In the genomic region with DNA sequence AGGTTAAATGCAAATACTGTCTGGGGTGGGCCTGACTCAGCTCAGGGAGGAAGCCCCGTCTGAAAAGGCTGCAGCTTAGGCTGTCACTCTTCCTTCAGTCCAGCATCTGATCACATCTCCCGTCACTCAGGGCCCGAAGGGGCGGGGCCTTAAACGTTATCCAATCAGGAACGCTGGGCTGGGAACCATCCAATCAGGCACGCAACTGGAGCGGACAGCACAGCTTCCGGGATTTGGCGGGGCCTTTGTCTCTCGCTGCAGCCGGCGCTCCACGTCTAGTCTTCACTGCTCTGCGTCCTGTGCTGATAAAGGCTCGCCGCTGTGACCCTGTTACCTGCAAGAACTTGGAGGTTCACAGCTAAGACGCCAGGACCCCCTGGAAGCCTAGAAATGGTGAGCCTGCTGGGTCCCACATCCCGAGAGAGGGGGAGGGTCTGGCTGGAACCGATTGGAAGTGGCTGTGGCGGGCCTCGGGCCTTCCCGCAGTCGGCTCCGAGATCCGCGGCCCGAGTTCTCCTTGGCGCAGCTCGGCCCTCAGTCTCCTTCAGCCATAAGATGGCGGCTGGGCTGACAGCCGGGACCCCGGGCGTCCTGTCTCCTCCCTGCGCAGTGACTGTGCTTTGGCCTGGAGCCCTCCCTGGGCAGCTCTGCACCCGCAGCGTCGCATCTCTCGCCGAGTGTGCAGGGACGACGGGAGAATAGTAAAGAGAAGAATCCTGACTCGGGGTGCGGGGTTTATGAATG, we compare ENCODE assay signal across 1 cellular context.
TF ChIP-seq lines count a peak whose summit lies in the region.

Gene ZNF92, plus strand, starts transcription at position 248 of the 744 bp plus-strand sequence. Its CDS starts 143 bp downstream, at position 391.

TF ChIP-seq in HepG2, 621 proteins besides CTCF, POLR2A, EP300 and RAD21 (continued from another document and continues in another):
- TF ChIP-seq DRAP1 (CRISPR knock-in tag; IDR thresholded peaks at IDR 0.05): peak; percentile 91
- TF ChIP-seq ZNF343 (CRISPR knock-in tag; IDR thresholded peaks at IDR 0.05): peak; percentile 87; the same call in 1 of the 2 replicates
- no peak for TF ChIP-seq FOXM1 (CRISPR knock-in tag; IDR thresholded peaks at IDR 0.05)
- peak; percentile 74 for TF ChIP-seq RBFOX2 (IDR thresholded peaks at IDR 0.05; ENCODE audit: low read depth, low read length)
- TF ChIP-seq NAIF1 (CRISPR knock-in tag; IDR thresholded peaks at IDR 0.05; ENCODE audit: borderline replicate concordance): no peak
- TF ChIP-seq KDM2A (CRISPR knock-in tag; IDR thresholded peaks at IDR 0.05; ENCODE audit: borderline replicate concordance, low read depth): peak; percentile 52; the same call in 1 of the 2 replicates
- TF ChIP-seq, protein P1, sequence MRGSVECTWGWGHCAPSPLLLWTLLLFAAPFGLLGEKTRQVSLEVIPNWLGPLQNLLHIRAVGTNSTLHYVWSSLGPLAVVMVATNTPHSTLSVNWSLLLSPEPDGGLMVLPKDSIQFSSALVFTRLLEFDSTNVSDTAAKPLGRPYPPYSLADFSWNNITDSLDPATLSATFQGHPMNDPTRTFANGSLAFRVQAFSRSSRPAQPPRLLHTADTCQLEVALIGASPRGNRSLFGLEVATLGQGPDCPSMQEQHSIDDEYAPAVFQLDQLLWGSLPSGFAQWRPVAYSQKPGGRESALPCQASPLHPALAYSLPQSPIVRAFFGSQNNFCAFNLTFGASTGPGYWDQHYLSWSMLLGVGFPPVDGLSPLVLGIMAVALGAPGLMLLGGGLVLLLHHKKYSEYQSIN (CRISPR knock-in tag; IDR thresholded peaks at IDR 0.05; ENCODE audit: borderline replicate concordance): no peak
- TF ChIP-seq TRAFD1 (CRISPR knock-in tag; IDR thresholded peaks at IDR 0.05; ENCODE audit: borderline replicate concordance): no peak
- TF ChIP-seq ZMYM3 (CRISPR knock-in tag; IDR thresholded peaks at IDR 0.05): no peak
- TF ChIP-seq POLR2G (IDR thresholded peaks at IDR 0.05; ENCODE audit: low read depth, low read length): peak; percentile 95
- TF ChIP-seq ARID4A (CRISPR knock-in tag; IDR thresholded peaks at IDR 0.05; ENCODE audit: borderline replicate concordance): peak; percentile 98
- no peak for TF ChIP-seq THYN1 (CRISPR knock-in tag; IDR thresholded peaks at IDR 0.05; ENCODE audit: borderline replicate concordance, low read depth)
- peak; percentile 63; the same call in 1 of the 2 replicates for TF ChIP-seq ZNF605 (CRISPR knock-in tag; IDR thresholded peaks at IDR 0.05)
- TF ChIP-seq, protein P2, sequence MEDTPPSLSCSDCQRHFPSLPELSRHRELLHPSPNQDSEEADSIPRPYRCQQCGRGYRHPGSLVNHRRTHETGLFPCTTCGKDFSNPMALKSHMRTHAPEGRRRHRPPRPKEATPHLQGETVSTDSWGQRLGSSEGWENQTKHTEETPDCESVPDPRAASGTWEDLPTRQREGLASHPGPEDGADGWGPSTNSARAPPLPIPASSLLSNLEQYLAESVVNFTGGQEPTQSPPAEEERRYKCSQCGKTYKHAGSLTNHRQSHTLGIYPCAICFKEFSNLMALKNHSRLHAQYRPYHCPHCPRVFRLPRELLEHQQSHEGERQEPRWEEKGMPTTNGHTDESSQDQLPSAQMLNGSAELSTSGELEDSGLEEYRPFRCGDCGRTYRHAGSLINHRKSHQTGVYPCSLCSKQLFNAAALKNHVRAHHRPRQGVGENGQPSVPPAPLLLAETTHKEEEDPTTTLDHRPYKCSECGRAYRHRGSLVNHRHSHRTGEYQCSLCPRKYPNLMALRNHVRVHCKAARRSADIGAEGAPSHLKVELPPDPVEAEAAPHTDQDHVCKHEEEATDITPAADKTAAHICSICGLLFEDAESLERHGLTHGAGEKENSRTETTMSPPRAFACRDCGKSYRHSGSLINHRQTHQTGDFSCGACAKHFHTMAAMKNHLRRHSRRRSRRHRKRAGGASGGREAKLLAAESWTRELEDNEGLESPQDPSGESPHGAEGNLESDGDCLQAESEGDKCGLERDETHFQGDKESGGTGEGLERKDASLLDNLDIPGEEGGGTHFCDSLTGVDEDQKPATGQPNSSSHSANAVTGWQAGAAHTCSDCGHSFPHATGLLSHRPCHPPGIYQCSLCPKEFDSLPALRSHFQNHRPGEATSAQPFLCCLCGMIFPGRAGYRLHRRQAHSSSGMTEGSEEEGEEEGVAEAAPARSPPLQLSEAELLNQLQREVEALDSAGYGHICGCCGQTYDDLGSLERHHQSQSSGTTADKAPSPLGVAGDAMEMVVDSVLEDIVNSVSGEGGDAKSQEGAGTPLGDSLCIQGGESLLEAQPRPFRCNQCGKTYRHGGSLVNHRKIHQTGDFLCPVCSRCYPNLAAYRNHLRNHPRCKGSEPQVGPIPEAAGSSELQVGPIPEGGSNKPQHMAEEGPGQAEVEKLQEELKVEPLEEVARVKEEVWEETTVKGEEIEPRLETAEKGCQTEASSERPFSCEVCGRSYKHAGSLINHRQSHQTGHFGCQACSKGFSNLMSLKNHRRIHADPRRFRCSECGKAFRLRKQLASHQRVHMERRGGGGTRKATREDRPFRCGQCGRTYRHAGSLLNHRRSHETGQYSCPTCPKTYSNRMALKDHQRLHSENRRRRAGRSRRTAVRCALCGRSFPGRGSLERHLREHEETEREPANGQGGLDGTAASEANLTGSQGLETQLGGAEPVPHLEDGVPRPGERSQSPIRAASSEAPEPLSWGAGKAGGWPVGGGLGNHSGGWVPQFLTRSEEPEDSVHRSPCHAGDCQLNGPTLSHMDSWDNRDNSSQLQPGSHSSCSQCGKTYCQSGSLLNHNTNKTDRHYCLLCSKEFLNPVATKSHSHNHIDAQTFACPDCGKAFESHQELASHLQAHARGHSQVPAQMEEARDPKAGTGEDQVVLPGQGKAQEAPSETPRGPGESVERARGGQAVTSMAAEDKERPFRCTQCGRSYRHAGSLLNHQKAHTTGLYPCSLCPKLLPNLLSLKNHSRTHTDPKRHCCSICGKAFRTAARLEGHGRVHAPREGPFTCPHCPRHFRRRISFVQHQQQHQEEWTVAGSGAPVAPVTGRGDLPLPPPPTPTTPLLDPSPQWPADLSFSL (CRISPR knock-in tag; IDR thresholded peaks at IDR 0.05): no peak
- peak; percentile 59 for TF ChIP-seq HNRNPLL (IDR thresholded peaks at IDR 0.05; ENCODE audit: low read depth, low read length, poor library complexity, severe bottlenecking)
- peak; percentile 94 for TF ChIP-seq ZNF292 (CRISPR knock-in tag; IDR thresholded peaks at IDR 0.05; ENCODE audit: borderline replicate concordance, low read depth)
- TF ChIP-seq TEF (CRISPR knock-in tag; IDR thresholded peaks at IDR 0.05): no peak
- TF ChIP-seq, protein P3, sequence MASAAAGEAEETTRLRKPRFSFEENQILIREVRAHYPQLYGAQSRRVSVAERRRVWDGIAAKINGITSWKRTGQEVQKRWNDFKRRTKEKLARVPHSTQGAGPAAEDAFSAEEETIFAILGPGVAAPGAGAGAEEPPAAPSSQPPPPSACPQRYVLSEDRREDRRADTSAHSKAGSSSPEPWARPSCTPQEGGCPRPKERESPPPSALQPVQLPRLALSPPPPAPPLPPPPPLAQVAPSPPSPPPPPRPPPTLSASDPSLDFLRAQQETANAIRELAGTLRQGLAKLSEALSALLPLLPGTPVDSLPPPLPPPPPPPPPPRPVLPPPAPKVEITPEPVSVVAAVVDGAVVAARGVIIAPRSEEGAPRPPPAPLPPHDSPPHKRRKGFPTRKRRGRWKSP (CRISPR knock-in tag; IDR thresholded peaks at IDR 0.05): peak; percentile 58; the same call in 1 of the 2 replicates
- TF ChIP-seq ZNF652 (CRISPR knock-in tag; IDR thresholded peaks at IDR 0.05; ENCODE audit: borderline replicate concordance, low read depth): no peak
- no peak for TF ChIP-seq ZNF124 (CRISPR knock-in tag; IDR thresholded peaks at IDR 0.05)
- TF ChIP-seq PREB (CRISPR knock-in tag; IDR thresholded peaks at IDR 0.05): no peak
- peak; percentile 83; the same call in 1 of the 2 replicates for TF ChIP-seq ZNF350 (CRISPR knock-in tag; IDR thresholded peaks at IDR 0.05; ENCODE audit: borderline replicate concordance, low read depth)
- TF ChIP-seq EED (CRISPR knock-in tag; IDR thresholded peaks at IDR 0.05): peak; percentile 86; the same call in 1 of the 2 replicates
- TF ChIP-seq MEIS1 (CRISPR knock-in tag; IDR thresholded peaks at IDR 0.05; ENCODE audit: borderline replicate concordance): peak; percentile 87
- TF ChIP-seq PAWR (CRISPR knock-in tag; IDR thresholded peaks at IDR 0.05; ENCODE audit: borderline replicate concordance): no peak
- no peak for TF ChIP-seq ATM (IDR thresholded peaks at IDR 0.05; ENCODE audit: borderline replicate concordance)
- TF ChIP-seq HNRNPH1 (optimal IDR thresholded peaks at IDR 0.05; ENCODE audit: low read depth, low read length): no peak
- TF ChIP-seq, protein P4, sequence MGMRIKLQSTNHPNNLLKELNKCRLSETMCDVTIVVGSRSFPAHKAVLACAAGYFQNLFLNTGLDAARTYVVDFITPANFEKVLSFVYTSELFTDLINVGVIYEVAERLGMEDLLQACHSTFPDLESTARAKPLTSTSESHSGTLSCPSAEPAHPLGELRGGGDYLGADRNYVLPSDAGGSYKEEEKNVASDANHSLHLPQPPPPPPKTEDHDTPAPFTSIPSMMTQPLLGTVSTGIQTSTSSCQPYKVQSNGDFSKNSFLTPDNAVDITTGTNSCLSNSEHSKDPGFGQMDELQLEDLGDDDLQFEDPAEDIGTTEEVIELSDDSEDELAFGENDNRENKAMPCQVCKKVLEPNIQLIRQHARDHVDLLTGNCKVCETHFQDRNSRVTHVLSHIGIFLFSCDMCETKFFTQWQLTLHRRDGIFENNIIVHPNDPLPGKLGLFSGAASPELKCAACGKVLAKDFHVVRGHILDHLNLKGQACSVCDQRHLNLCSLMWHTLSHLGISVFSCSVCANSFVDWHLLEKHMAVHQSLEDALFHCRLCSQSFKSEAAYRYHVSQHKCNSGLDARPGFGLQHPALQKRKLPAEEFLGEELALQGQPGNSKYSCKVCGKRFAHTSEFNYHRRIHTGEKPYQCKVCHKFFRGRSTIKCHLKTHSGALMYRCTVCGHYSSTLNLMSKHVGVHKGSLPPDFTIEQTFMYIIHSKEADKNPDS (CRISPR knock-in tag; IDR thresholded peaks at IDR 0.05): no peak
